8 cellular contexts compared by ENCODE assay signal in the genomic region with DNA sequence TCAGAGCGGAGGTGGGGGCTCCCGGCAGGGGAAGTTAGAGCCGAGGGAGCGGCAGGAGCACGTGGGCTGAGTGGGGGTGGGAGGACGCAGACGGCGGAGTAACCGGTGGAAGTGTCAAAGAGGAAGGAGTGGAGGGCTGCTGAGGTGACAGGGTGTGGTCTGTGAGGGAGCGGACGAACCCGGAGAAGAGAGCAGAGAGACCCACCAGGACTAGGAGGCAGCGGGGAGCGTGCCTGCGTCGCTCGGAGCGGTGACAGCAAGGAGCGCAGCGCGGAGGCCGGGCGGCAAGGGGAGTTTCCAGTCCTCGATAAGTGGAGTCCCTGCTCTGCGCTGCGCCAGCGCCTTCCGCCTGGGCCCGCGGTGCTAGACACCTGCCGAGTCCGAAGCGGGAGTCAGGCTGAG.
DNase-seq lines count a peak whose midpoint lies in the region; ATAC-seq, FAIRE-seq and TF ChIP-seq lines count a peak whose summit lies in the region.

No MANE protein-coding gene starts in this region.

- TF ChIP-seq CTCF in epithelial cell of esophagus (IDR thresholded peaks at IDR 0.05; ENCODE audit: insufficient read depth, low read depth, low read length, missing control alignments): no peak

- FAIRE-seq in small intestine (lab: Jason Lieb, UNC): no peak

- H3K4me1 ChIP-seq in neuronal stem cell (ENCODE audit: control insufficient read depth in 2 of 2, insufficient read depth in 1 of 2, low read depth in 1 of 2, low read length in 2 of 2): peaks cover 0 to 2% of the 10 kb centered on the region in 2 donors
- H3K4me1 ChIP-seq in small intestine (ENCODE audit: control insufficient read depth in 2 of 2, insufficient read depth in 1 of 2, low read depth in 1 of 2, low read length in 1 of 2): no peaks in the 10 kb centered on the region

- peak overlapping the region; percentile 75 for H3K9ac ChIP-seq in neuronal stem cell (ENCODE audit: low read depth, low read length, poor library complexity)

- no peak overlapping the region for H2AK5ac ChIP-seq in neuronal stem cell (ENCODE audit: low read depth, low read length)

- H3K4me3 ChIP-seq in epithelial cell of esophagus (ENCODE audit: low read length): peak overlapping the region; percentile 40
- H3K4me3 ChIP-seq in neuronal stem cell (ENCODE audit: low read length in 2 of 2): peak overlapping the region in 1 of 2 donors; percentile 85
- H3K4me3 ChIP-seq in small intestine (ENCODE audit: low read depth in 1 of 2, low read length in 2 of 2): no peak overlapping the region

- no peak overlapping the region for H3K4ac ChIP-seq in neuronal stem cell (ENCODE audit: low read length)

- no peaks in the 10 kb centered on the region for H3K36me3 ChIP-seq in neuronal stem cell (replicated peaks in 1 of 2; ENCODE audit: control insufficient read depth in 2 of 2, insufficient read depth in 2 of 2, low read length in 2 of 2)
- H3K36me3 ChIP-seq in small intestine (ENCODE audit: control insufficient read depth in 2 of 2, insufficient read depth in 2 of 2, low read length in 2 of 2): no peaks in the 10 kb centered on the region

- H3K14ac ChIP-seq in neuronal stem cell (ENCODE audit: low read length): no peak overlapping the region

- peak overlapping the region; percentile 55 for H3K23ac ChIP-seq in neuronal stem cell (ENCODE audit: low read depth, low read length, poor library complexity)

- H3K27me3 ChIP-seq in neuronal stem cell (ENCODE audit: control insufficient read depth in 3 of 3, insufficient read depth in 3 of 3, low read depth in 1 of 3, low read length in 3 of 3) (peaks cover 0 to 46% (median 18%) of the 10 kb centered on the region in 3 experiments), small intestine (ENCODE audit: control insufficient read depth in 2 of 2, insufficient read depth in 2 of 2, low read length in 2 of 2) (peaks cover 0 to 15% of the 10 kb centered on the region in 2 donors)

- no peak for ATAC-seq in GM21723 (IDR thresholded peaks at IDR 0.05; ENCODE audit: unreplicated experiment)

- no peaks in the 10 kb centered on the region for H3K79me1 ChIP-seq in neuronal stem cell (ENCODE audit: low read depth, low read length)

- H3K9me3 ChIP-seq in neuronal stem cell (replicated peaks in 1 of 2; ENCODE audit: control insufficient read depth in 2 of 2, insufficient read depth in 1 of 2, low read depth in 1 of 2, low read length in 2 of 2) (peaks cover 0 to 3% of the 10 kb centered on the region in 2 donors), small intestine (ENCODE audit: control insufficient read depth, low read depth) (no peaks in the 10 kb centered on the region)

- H2AFZ ChIP-seq in neuronal stem cell (ENCODE audit: low read length): peak overlapping the region; percentile 83

- no peak overlapping the region for H2BK5ac ChIP-seq in neuronal stem cell (ENCODE audit: low read length)

- no peak overlapping the region for H2BK120ac ChIP-seq in neuronal stem cell (ENCODE audit: low read depth, low read length)

- whole genome bisulfite sequencing in neuronal stem cell (ENCODE audit: extremely low coverage in 2 of 2, insufficient read length in 2 of 2, insufficient replicate concordance in 1 of 2), 2 donors: no CpG with 5 or more reads among the region's 33 CpGs
- WGBS in small intestine, 3 donors: 3 to 4% (median 3%) methylated on average over 25 to 33 of the region's 33 CpGs

- H2BK15ac ChIP-seq in neuronal stem cell (ENCODE audit: low read length): no peak overlapping the region

- H2BK12ac ChIP-seq in neuronal stem cell (ENCODE audit: low read length): no peak overlapping the region

- H4K91ac ChIP-seq in neuronal stem cell (ENCODE audit: low read depth, low read length, poor library complexity): no peak overlapping the region

- H3K18ac ChIP-seq in neuronal stem cell (ENCODE audit: low read length): peak overlapping the region; percentile 85

- H3K4me2 ChIP-seq in neuronal stem cell (ENCODE audit: insufficient read depth, low read length, poor library complexity, severe bottlenecking): peak overlapping the region; percentile 91

- DNase-seq in NCI-H2196 (lab: John Stamatoyannopoulos, UW; ENCODE audit: unreplicated experiment) (peak; percentile 15), NCI-H2196 treated with DMSO at 0.1 percent for 48 hours (lab: John Stamatoyannopoulos, UW; ENCODE audit: unreplicated experiment) (no peak), NCI-H524 treated with DMSO at 0.1 percent for 48 hours (lab: John Stamatoyannopoulos, UW) (peak; percentile 54), epithelial cell of esophagus (ENCODE audit: low read depth) (peak; percentile 42), neuronal stem cell (ENCODE audit: low spot score) (peak; percentile 31), CD1c-positive myeloid dendritic cell (ENCODE audit: extremely low spot score) (no peak), small intestine (no peak)

- H3K27ac ChIP-seq in neuronal stem cell (replicated peaks; ENCODE audit: low read length) (no peak overlapping the region), small intestine (ENCODE audit: low read depth in 1 of 2, low read length in 1 of 2) (no peak overlapping the region)

- no peak overlapping the region for H4K8ac ChIP-seq in neuronal stem cell (ENCODE audit: low read depth, low read length)

Comparison
In these comparisons a context has a peak if more than half of its experiments do, and no peak if none do; other contexts are left out.
1. DNase-seq: peak in NCI-H2196 (single experiment), NCI-H524 treated with DMSO at 0.1 percent for 48 hours (single experiment), epithelial cell of esophagus (single experiment) and neuronal stem cell (single experiment); none in NCI-H2196 treated with DMSO at 0.1 percent for 48 hours (single experiment), CD1c-positive myeloid dendritic cell (single experiment) and small intestine (single experiment).